20 cellular contexts compared by ENCODE assay signal in genomic region chr11:69498614-69499175, GRCh38. TPM values are rescaled to one million over a fixed set of nuclear protein-coding genes. Genes with fewer than 3 reads are reported as not detected.
"Had no signal": no experiment of that assay in that cellular context is flagged by ENCODE, and none has a peak within 500 bp of the region (broad histone marks: within the 10 kb centered on the region; RNA-seq: fewer than 3 reads in every experiment).

No MANE protein-coding gene starts in this region.

- H3K4me3 ChIP-seq: body of pancreas, colonic mucosa, pancreas had no signal

- ATAC-seq: activated T-helper 17 cell treated with anti-CD3 and anti-CD28 coated beads, Interleukin-2, amount 50 U/mL, for 72 hours; body of pancreas; left lobe of liver; naive thymus-derived CD4-positive, alpha-beta T cell; pancreas; stimulated activated naive B cell treated with anti-CD40 and anti-IgM and Interleukin-4, amounts not matched to agents 10 μg/mL and 1 μg/mL and 100 μg/mL, for 72 hours had no signal

- H3K27ac ChIP-seq: body of pancreas, colonic mucosa, pancreas had no signal

- DNase-seq: activated B cell treated with CpG ODN at 0.5 μM for 24 hours; activated CD4-positive, alpha-beta memory T cell treated with anti-CD3 and anti-CD28 coated beads, Interleukin-2, amount 10 ng/mL, durations not matched to agents 7 days and 5 days; activated CD4-positive, alpha-beta T cell treated with anti-CD3 and anti-CD28 coated beads for 4 hours; activated naive CD4-positive, alpha-beta T cell treated with Interleukin-2 at 50 U/mL for 16 hours; activated T-cell treated with anti-CD3 and anti-CD28 coated beads, Interleukin-2, amount 50 U/mL, for 1 hour; central memory CD4-positive, alpha-beta T cell; colonic mucosa; endodermal cell; mesendoderm; naive thymus-derived CD4-positive, alpha-beta T cell; stimulated activated naive B cell treated with anti-CD40 and anti-IgM and Interleukin-4, amounts not matched to agents 10 μg/mL and 1 μg/mL and 100 μg/mL, for 72 hours had no signal

- H3K4me1 ChIP-seq: colonic mucosa had no signal

- H3K27me3 ChIP-seq: body of pancreas, colonic mucosa, pancreas had no signal

- FAIRE-seq: frontal cortex, keratinocyte, pancreas had no signal

- H3K9me3 ChIP-seq: body of pancreas, colonic mucosa, pancreas had no signal

- H3K36me3 ChIP-seq: colonic mucosa, pancreas had no signal

RNA-seq across cellular contexts. Expression of gene LINC01488, which starts 17.2 kb away (rescaled TPM):
- total RNA-seq: activated B cell treated with CpG ODN at 0.5 μM for 24 hours; activated CD4-positive, alpha-beta memory T cell treated with anti-CD3 and anti-CD28 coated beads, Interleukin-2, amount 10 ng/mL, durations not matched to agents 7 days and 5 days; activated T-helper 17 cell treated with anti-CD3 and anti-CD28 coated beads, Interleukin-2, amount 50 U/mL, for 72 hours; body of pancreas; colonic mucosa; endodermal cell; epithelial cell of proximal tubule; frontal cortex; mucosa of gallbladder; naive thymus-derived CD4-positive, alpha-beta T cell; pancreas; ureter had no signal
- polyA plus RNA-seq: keratinocyte; naive thymus-derived CD4-positive, alpha-beta T cell; pancreas had no signal
